ENCODE assay signal across 1 cellular context in genomic region chr1:212475831-212476230, GRCh38.
TF ChIP-seq lines count a peak whose summit lies in the region.

No MANE protein-coding gene starts in this region.

TF ChIP-seq in HEK293, 187 proteins besides CTCF, POLR2A, EP300 and RAD21:
- TF ChIP-seq, protein P1, sequence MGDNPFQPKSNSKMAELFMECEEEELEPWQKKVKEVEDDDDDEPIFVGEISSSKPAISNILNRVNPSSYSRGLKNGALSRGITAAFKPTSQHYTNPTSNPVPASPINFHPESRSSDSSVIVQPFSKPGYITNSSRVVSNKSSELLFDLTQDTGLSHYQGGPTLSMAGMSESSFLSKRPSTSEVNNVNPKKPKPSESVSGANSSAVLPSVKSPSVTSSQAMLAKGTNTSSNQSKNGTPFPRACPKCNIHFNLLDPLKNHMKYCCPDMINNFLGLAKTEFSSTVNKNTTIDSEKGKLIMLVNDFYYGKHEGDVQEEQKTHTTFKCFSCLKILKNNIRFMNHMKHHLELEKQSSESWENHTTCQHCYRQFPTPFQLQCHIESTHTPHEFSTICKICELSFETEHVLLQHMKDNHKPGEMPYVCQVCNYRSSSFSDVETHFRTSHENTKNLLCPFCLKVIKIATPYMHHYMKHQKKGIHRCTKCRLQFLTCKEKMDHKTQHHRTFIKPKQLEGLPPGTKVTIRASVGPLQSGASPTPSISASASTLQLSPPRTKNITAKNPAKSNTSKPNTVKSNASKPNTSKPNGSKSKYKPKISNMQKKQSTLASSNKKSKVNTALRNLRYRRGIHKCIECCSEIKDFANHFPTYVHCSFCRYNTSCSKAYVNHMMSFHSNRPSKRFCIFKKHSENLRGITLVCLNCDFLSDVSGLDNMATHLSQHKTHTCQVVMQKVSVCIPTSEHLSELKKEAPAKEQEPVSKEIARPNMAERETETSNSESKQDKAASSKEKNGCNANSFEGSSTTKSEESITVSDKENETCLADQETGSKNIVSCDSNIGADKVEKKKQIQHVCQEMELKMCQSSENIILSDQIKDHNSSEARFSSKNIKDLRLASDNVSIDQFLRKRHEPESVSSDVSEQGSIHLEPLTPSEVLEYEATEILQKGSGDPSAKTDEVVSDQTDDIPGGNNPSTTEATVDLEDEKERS (tag by site-specific recombination; IDR thresholded peaks at IDR 0.05), result peak; percentile 56; the same call in 1 of the 2 replicates
- TF ChIP-seq ZNF146 (tag by site-specific recombination; IDR thresholded peaks at IDR 0.05), result peak; percentile 100
- TF ChIP-seq, protein P2, sequence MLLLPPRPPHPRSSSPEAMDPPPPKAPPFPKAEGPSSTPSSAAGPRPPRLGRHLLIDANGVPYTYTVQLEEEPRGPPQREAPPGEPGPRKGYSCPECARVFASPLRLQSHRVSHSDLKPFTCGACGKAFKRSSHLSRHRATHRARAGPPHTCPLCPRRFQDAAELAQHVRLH (tag by site-specific recombination; IDR thresholded peaks at IDR 0.05), result 0 out of 2 replicates have a peak, but pooled peaks have one; percentile 13
TF ChIP-seq in HEK293: peak in this region for 3; not testable (repeated sequence) for 184.
